ENCODE assay signal across 1 cellular context in genomic region chr19:48872182-48872883, GRCh38.
A peak's percentile ranks its signal among the peaks of the same experiment; 100 is the strongest.
TF ChIP-seq lines count a peak whose summit lies in the region.

PPP1R15A (plus strand) TSS chr19:48872421; CDS start chr19:48873234, 813 bp downstream.

TF ChIP-seq in K562, 482 proteins besides CTCF, POLR2A, EP300 and RAD21 (continued from another document and continues in another):
- TF ChIP-seq RERE (CRISPR knock-in tag; IDR thresholded peaks at IDR 0.05; ENCODE audit: borderline replicate concordance) = no peak
- TF ChIP-seq SMAD4 (CRISPR knock-in tag; conservative IDR thresholded peaks at IDR 0.05) = peak; percentile 76
- 0 out of 6 replicates have a peak, but pooled peaks of 1 of the 3 experiments have one; percentile 16 for TF ChIP-seq ZBTB11 (CRISPR knock-in tag; IDR thresholded peaks at IDR 0.05)
- TF ChIP-seq ZNF511 (CRISPR knock-in tag; IDR thresholded peaks at IDR 0.05) = peak; percentile 85
- 0 out of 2 replicates have a peak, but pooled peaks have one; percentile 68 for TF ChIP-seq ZNF57 (CRISPR knock-in tag; IDR thresholded peaks at IDR 0.05)
- TF ChIP-seq ZNF766 (CRISPR knock-in tag; conservative IDR thresholded peaks at IDR 0.05) = peak; percentile 71; the same call in 1 of the 2 replicates
- TF ChIP-seq MYNN (IDR thresholded peaks at IDR 0.05) = peak; percentile 46; the same call in 1 of the 2 replicates
- no peak for TF ChIP-seq MYNN (CRISPR knock-in tag; IDR thresholded peaks at IDR 0.05)
- no peak for TF ChIP-seq ZNF518B (CRISPR knock-in tag; IDR thresholded peaks at IDR 0.05)
- peak; percentile 60 for TF ChIP-seq PRPF4 (IDR thresholded peaks at IDR 0.05; ENCODE audit: insufficient read depth, low read depth, low read length, poor library complexity, severe bottlenecking)
- TF ChIP-seq ARID4B (CRISPR knock-in tag; IDR thresholded peaks at IDR 0.05) = peak; percentile 94
- TF ChIP-seq CREB5 (CRISPR knock-in tag; IDR thresholded peaks at IDR 0.05) = no peak
- peak; percentile 70 to 79 for TF ChIP-seq MNT (conservative IDR thresholded peaks at IDR 0.05)
- no peak for TF ChIP-seq SIX5 (IDR thresholded peaks at IDR 0.05; ENCODE audit: borderline replicate concordance in 1 of 2, insufficient read depth in 1 of 2, low read depth in 1 of 2, low read length in 2 of 2)
- TF ChIP-seq POLR2AphosphoS5 (IDR thresholded peaks at IDR 0.05; ENCODE audit: control insufficient read depth, insufficient read depth, low read depth, low read length) = peak; percentile 99
- no peak for TF ChIP-seq HNRNPL (IDR thresholded peaks at IDR 0.05; ENCODE audit: low read depth, low read length)
- peak; percentile 34 for TF ChIP-seq ETS2 (tag; IDR thresholded peaks at IDR 0.05; ENCODE audit: borderline replicate concordance, poor library complexity, severe bottlenecking)
- TF ChIP-seq CXXC5 (CRISPR knock-in tag; IDR thresholded peaks at IDR 0.05) = peak; percentile 95
- peak; percentile 38; the same call in 1 of the 2 replicates for TF ChIP-seq SIN3B (IDR thresholded peaks at IDR 0.05; ENCODE audit: low read depth)
- no peak for TF ChIP-seq DDX20 (tag; IDR thresholded peaks at IDR 0.05; ENCODE audit: low read depth)
- TF ChIP-seq RNF219 (CRISPR knock-in tag; IDR thresholded peaks at IDR 0.05) = no peak
- peak; percentile 72; the same call in 1 of the 2 replicates for TF ChIP-seq ZSCAN32 (CRISPR knock-in tag; IDR thresholded peaks at IDR 0.05)
- 0 out of 2 replicates have a peak, but pooled peaks have one; percentile 36 for TF ChIP-seq ZBTB33 (CRISPR knock-in tag; IDR thresholded peaks at IDR 0.05)
- peak; percentile 74 for TF ChIP-seq GABPB1 (CRISPR knock-in tag; IDR thresholded peaks at IDR 0.05)
- TF ChIP-seq SREBF1 (IDR thresholded peaks at IDR 0.05; ENCODE audit: borderline replicate concordance, low read depth, low read length) = 0 out of 2 replicates have a peak, but pooled peaks have one; percentile 35
